ENCODE assay signal across 17 cellular contexts in genomic region chr22:44906248-44906936, GRCh38.
DNase-seq lines count a peak whose midpoint lies in the region; ATAC-seq and TF ChIP-seq lines count a peak whose summit lies in the region.
"Had no signal": no experiment of that assay in that cellular context is flagged by ENCODE, and none has a peak within 500 bp of the region (broad histone marks: within the 10 kb centered on the region; RNA-seq: fewer than 3 reads in every experiment).

No MANE protein-coding gene starts in this region.

- H3K4me3 Mint-ChIP-seq in endodermal cell, result no peak overlapping the region
- no peak overlapping the region for H3K4me3 Mint-ChIP-seq in stimulated activated naive CD8-positive, alpha-beta T cell treated with anti-CD3 and anti-CD28 coated beads, Interleukin-15, amount 100 ng/mL, for 72 hours
- H3K4me3 Mint-ChIP-seq: B cell; CD14-positive monocyte; CD8-positive, alpha-beta T cell had no signal

- H3K4me1 Mint-ChIP-seq in endodermal cell, result no peaks in the 10 kb centered on the region
- no peaks in the 10 kb centered on the region for H3K4me1 Mint-ChIP-seq in stimulated activated naive CD8-positive, alpha-beta T cell treated with anti-CD3 and anti-CD28 coated beads, Interleukin-15, amount 100 ng/mL, for 72 hours
- H3K4me1 Mint-ChIP-seq: B cell, CD14-positive monocyte had no signal

- H3K4me1 ChIP-seq in BLaER1, result peaks cover 12% of the 10 kb centered on the region
- H3K4me1 ChIP-seq in Peyer's patch, result no peaks in the 10 kb centered on the region
- H3K4me1 ChIP-seq in endodermal cell (ENCODE audit: control insufficient read depth, insufficient read depth, low read length), result no peaks in the 10 kb centered on the region
- H3K4me1 ChIP-seq in neuronal stem cell (ENCODE audit: control insufficient read depth in 2 of 2, insufficient read depth in 1 of 2, low read depth in 1 of 2, low read length in 2 of 2), result no peaks in the 10 kb centered on the region

- peak overlapping the region; percentile 16 for H3K23ac ChIP-seq in neuronal stem cell (ENCODE audit: low read depth, low read length, poor library complexity)

- no peaks in the 10 kb centered on the region for H3K79me1 ChIP-seq in neuronal stem cell (ENCODE audit: low read depth, low read length)

- no peak overlapping the region for H2AFZ ChIP-seq in neuronal stem cell (ENCODE audit: low read length)
- H2AFZ ChIP-seq: GM23248 had no signal

- TF ChIP-seq CTCF in Peyer's patch (IDR thresholded peaks at IDR 0.05) (no peak), endodermal cell (conservative IDR thresholded peaks at IDR 0.05) (no peak)

- no peak overlapping the region for H3K18ac ChIP-seq in neuronal stem cell (ENCODE audit: low read length)

- H4K20me1 ChIP-seq in BLaER1, result no peaks in the 10 kb centered on the region

- H3K4me2 ChIP-seq in BLaER1 (peak overlapping the region; percentile 53), neuronal stem cell (ENCODE audit: insufficient read depth, low read length, poor library complexity, severe bottlenecking) (no peak overlapping the region)

- 96 to 97% methylated on average over 17 to 21 of the region's 21 CpGs for WGBS in endodermal cell (ENCODE audit: insufficient coverage in 1 of 2, insufficient read length in 1 of 2), 2 experiments
- no CpG with 5 or more reads among the region's 21 CpGs for WGBS in neuronal stem cell (ENCODE audit: extremely low coverage in 2 of 2, insufficient read length in 2 of 2, insufficient replicate concordance in 1 of 2), 2 donors

- H3K9me3 ChIP-seq in BLaER1, result peaks cover 27% of the 10 kb centered on the region
- H3K9me3 ChIP-seq in Peyer's patch, result peaks cover 0 to 8% (median 4%) of the 10 kb centered on the region in 4 donors
- peaks cover 26% of the 10 kb centered on the region for H3K9me3 ChIP-seq in endodermal cell (ENCODE audit: control insufficient read depth, low read length)
- peaks cover 10 to 17% of the 10 kb centered on the region in 2 donors for H3K9me3 ChIP-seq in neuronal stem cell (replicated peaks in 1 of 2; ENCODE audit: control insufficient read depth in 2 of 2, insufficient read depth in 1 of 2, low read depth in 1 of 2, low read length in 2 of 2)

- H3K36me3 ChIP-seq in BLaER1, result peaks cover 16% of the 10 kb centered on the region
- H3K36me3 ChIP-seq in Peyer's patch, result no peaks in the 10 kb centered on the region
- H3K36me3 ChIP-seq in endodermal cell (ENCODE audit: control insufficient read depth, insufficient read depth, low read length), result peaks cover 62% of the 10 kb centered on the region
- H3K36me3 ChIP-seq in neuronal stem cell (replicated peaks in 1 of 2; ENCODE audit: control insufficient read depth in 2 of 2, insufficient read depth in 2 of 2, low read length in 2 of 2), result peaks cover 51 to 93% of the 10 kb centered on the region in 2 donors

- H3K9ac ChIP-seq in BLaER1 (no peak overlapping the region), endodermal cell (ENCODE audit: extremely low read depth, low read length, poor library complexity, severe bottlenecking) (no peak overlapping the region), neuronal stem cell (ENCODE audit: low read depth, low read length, poor library complexity) (no peak overlapping the region)
- H3K9ac ChIP-seq: GM23248 had no signal

- H3K27ac ChIP-seq in BLaER1 (no peak overlapping the region), Peyer's patch (no peak overlapping the region), endodermal cell (ENCODE audit: low read depth, low read length) (no peak overlapping the region), neuronal stem cell (replicated peaks; ENCODE audit: low read length) (no peak overlapping the region), caudate nucleus (ENCODE audit: low read depth, low read length) (no peak overlapping the region)
- H3K27ac ChIP-seq: GM23248, HL-60 had no signal

- ATAC-seq in stimulated activated naive CD8-positive, alpha-beta T cell treated with anti-CD3 and anti-CD28 coated beads, Interleukin-15, amount 100 ng/mL, for 72 hours, result no peak
- no peak for ATAC-seq in GM21381 (IDR thresholded peaks at IDR 0.05; ENCODE audit: unreplicated experiment)
- ATAC-seq: CD8-positive, alpha-beta T cell had no signal

- no peak overlapping the region for H2BK120ac ChIP-seq in neuronal stem cell (ENCODE audit: low read depth, low read length)

- H3K9me3 Mint-ChIP-seq in endodermal cell, result peaks cover 33% of the 10 kb centered on the region
- peaks cover 7 to 34% of the 10 kb centered on the region in 2 donors for H3K9me3 Mint-ChIP-seq in stimulated activated naive CD8-positive, alpha-beta T cell treated with anti-CD3 and anti-CD28 coated beads, Interleukin-15, amount 100 ng/mL, for 72 hours

- H3K4me3 ChIP-seq in BLaER1 (no peak overlapping the region), Peyer's patch (no peak overlapping the region), endodermal cell (ENCODE audit: low read length) (no peak overlapping the region), neuronal stem cell (ENCODE audit: low read length in 2 of 2) (no peak overlapping the region)
- H3K4me3 ChIP-seq: GM23248 had no signal

- H3K4ac ChIP-seq in neuronal stem cell (ENCODE audit: low read length), result no peak overlapping the region

- H2BK15ac ChIP-seq in neuronal stem cell (ENCODE audit: low read length), result no peak overlapping the region

- no peak overlapping the region for H2BK12ac ChIP-seq in neuronal stem cell (ENCODE audit: low read length)

- H2AK5ac ChIP-seq in neuronal stem cell (ENCODE audit: low read depth, low read length), result no peak overlapping the region

- H3K27me3 ChIP-seq in BLaER1, result no peaks in the 10 kb centered on the region
- H3K27me3 ChIP-seq in Peyer's patch, result no peaks in the 10 kb centered on the region
- H3K27me3 ChIP-seq in endodermal cell (ENCODE audit: control insufficient read depth, insufficient read depth, low read length, poor library complexity, severe bottlenecking), result no peaks in the 10 kb centered on the region
- H3K27me3 ChIP-seq in neuronal stem cell (ENCODE audit: control insufficient read depth in 3 of 3, insufficient read depth in 3 of 3, low read depth in 1 of 3, low read length in 3 of 3), result no peaks in the 10 kb centered on the region

- no peak overlapping the region for H3K27ac Mint-ChIP-seq in endodermal cell
- H3K27ac Mint-ChIP-seq in stimulated activated naive CD8-positive, alpha-beta T cell treated with anti-CD3 and anti-CD28 coated beads, Interleukin-15, amount 100 ng/mL, for 72 hours, result no peak overlapping the region
- H3K27ac Mint-ChIP-seq: B cell; CD14-positive monocyte; CD8-positive, alpha-beta T cell had no signal

- H2BK5ac ChIP-seq in neuronal stem cell (ENCODE audit: low read length), result peak overlapping the region; percentile 49

- no peak overlapping the region for H4K91ac ChIP-seq in neuronal stem cell (ENCODE audit: low read depth, low read length, poor library complexity)

- no peak overlapping the region for H4K8ac ChIP-seq in neuronal stem cell (ENCODE audit: low read depth, low read length)

- no peak overlapping the region for H3K14ac ChIP-seq in neuronal stem cell (ENCODE audit: low read length)

- H3K27me3 Mint-ChIP-seq in endodermal cell (ENCODE audit: insufficient read depth), result no peaks in the 10 kb centered on the region
- H3K27me3 Mint-ChIP-seq in stimulated activated naive CD8-positive, alpha-beta T cell treated with anti-CD3 and anti-CD28 coated beads, Interleukin-15, amount 100 ng/mL, for 72 hours, result peaks cover 62% of the 10 kb centered on the region

- DNase-seq in Peyer's patch, result peak in 2 of 3 donors; percentile 23 to 27
- DNase-seq in endodermal cell, result peak; percentile 22
- no peak for DNase-seq in neuronal stem cell (ENCODE audit: low spot score)
- DNase-seq in DMS153 (lab: John Stamatoyannopoulos, UW), result no peak
- DNase-seq in stimulated activated naive CD8-positive, alpha-beta T cell treated with anti-CD3 and anti-CD28 coated beads, Interleukin-15, amount 100 ng/mL, for 72 hours, result no peak
- no peak for DNase-seq in caudate nucleus (lab: John Stamatoyannopoulos, UW)
- DNase-seq: ACHN; CD8-positive, alpha-beta T cell; COR-L47; DND-41; GF-D8; GM23248 had no signal

- no peak for TF ChIP-seq POLR2A in Peyer's patch (IDR thresholded peaks at IDR 0.05)

- H3K36me3 Mint-ChIP-seq in endodermal cell (ENCODE audit: low read depth), result peaks cover 81% of the 10 kb centered on the region
- H3K36me3 Mint-ChIP-seq: CD14-positive monocyte; CD8-positive, alpha-beta T cell had no signal

Comparison
In these comparisons a context has a peak if more than half of its experiments do, and no peak if none do; other contexts are left out.
1. DNase-seq: peak in Peyer's patch (2 of 3) and endodermal cell (single experiment); none in neuronal stem cell (single experiment), DMS153 (single experiment), stimulated activated naive CD8-positive, alpha-beta T cell treated with anti-CD3 and anti-CD28 coated beads, Interleukin-15, amount 100 ng/mL, for 72 hours (0 of 2) and caudate nucleus (0 of 61).